Comparison of ENCODE assay signal across 9 cellular contexts in the genomic region with DNA sequence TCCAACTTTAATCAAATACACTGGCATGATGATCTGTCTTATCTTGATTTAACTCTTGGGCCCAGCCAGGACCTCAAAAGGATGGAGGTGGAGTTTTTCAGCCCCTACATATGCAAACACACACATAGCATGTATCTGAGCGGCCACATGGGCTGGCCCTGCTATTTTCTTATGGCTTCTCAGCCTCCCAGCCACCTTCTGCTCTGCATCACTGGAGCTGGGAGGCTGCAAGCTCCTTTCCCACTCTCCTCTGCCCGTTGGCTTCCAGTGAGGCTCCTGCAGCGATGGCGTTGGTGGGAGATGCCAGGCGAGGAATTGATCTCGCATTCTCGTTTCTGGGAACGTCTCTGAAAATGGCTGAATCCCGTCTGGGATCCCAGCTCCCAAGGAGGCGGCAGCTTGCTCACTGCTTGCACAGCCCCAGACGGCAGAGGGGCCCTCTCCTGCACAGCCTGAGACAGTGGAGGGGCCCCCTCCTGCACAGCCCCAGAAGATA. TPM values are rescaled to one million over a fixed set of nuclear protein-coding genes. Genes with fewer than 3 reads are reported as not detected.
DNase-seq lines count a peak whose midpoint lies in the region; ATAC-seq and TF ChIP-seq lines count a peak whose summit lies in the region.
"Had no signal": no experiment of that assay in that cellular context is flagged by ENCODE, and none has a peak within 500 bp of the region (broad histone marks: within the 10 kb centered on the region; RNA-seq: fewer than 3 reads in every experiment).

No MANE protein-coding gene starts in this region.

- H3K27me3 ChIP-seq in SK-N-SH (ENCODE audit: insufficient read depth) (no peaks in the 10 kb centered on the region), lower lobe of right lung (ENCODE audit: low read depth) (no peaks in the 10 kb centered on the region), thoracic aorta (replicated peaks; ENCODE audit: insufficient read depth) (no peaks in the 10 kb centered on the region)

- no peak for TF ChIP-seq RAD21 in SK-N-SH (IDR thresholded peaks at IDR 0.05; ENCODE audit: low read length)

- H3K27ac ChIP-seq in SK-N-SH (ENCODE audit: low read depth in 2 of 2, low read length in 1 of 2) = peak overlapping the region in 1 of 2 experiments; percentile 88; a peak in 2 of 4 replicates
- peak overlapping the region; percentile 98 for H3K27ac ChIP-seq in lower lobe of right lung
- H3K27ac ChIP-seq in thoracic aorta = peak overlapping the region; percentile 88 to 89

- ATAC-seq in SK-N-SH treated with all-trans-retinoic acid at 6 μM for 48 hours = no peak
- ATAC-seq in lower lobe of right lung = no peak
- ATAC-seq in thoracic aorta (ENCODE audit: insufficient number of reproducible peaks, low FRiP score, low read depth) = no peak
- no peak for ATAC-seq in GM18498 (IDR thresholded peaks at IDR 0.05; ENCODE audit: unreplicated experiment)
- no peak for ATAC-seq in HG03280 (IDR thresholded peaks at IDR 0.05; ENCODE audit: unreplicated experiment)

- 78% methylated on average over 10 of the region's 11 CpGs for WGBS in SK-N-SH (ENCODE audit: low lambda C conversion rate)

- H3K4me1 ChIP-seq in SK-N-SH (ENCODE audit: control insufficient read depth in 1 of 2, insufficient read depth in 2 of 2, low read depth in 1 of 2, low read length in 1 of 2) (peaks cover 0 to 29% of the 10 kb centered on the region in 2 experiments; a peak in 1 of 4 replicates), lower lobe of right lung (peaks cover 37% of the 10 kb centered on the region), thoracic aorta (ENCODE audit: control insufficient read depth in 1 of 2, low read depth in 2 of 2) (peaks cover 4 to 23% of the 10 kb centered on the region in 2 donors)

- H3K4me3 ChIP-seq in SK-N-SH (ENCODE audit: low read depth in 2 of 2, low read length in 1 of 2) (peak overlapping the region; percentile 70 to 86; a peak in 3 of 4 replicates), astrocyte of the cerebellum (ENCODE audit: low read depth, low read length) (peak overlapping the region; percentile 69), lower lobe of right lung (peak overlapping the region; percentile 92), thoracic aorta (peak overlapping the region; percentile 90)

- H3K36me3 ChIP-seq in SK-N-SH (replicated peaks in 1 of 2; ENCODE audit: control insufficient read depth in 1 of 2, insufficient read depth in 2 of 2, low read length in 1 of 2) (peaks cover 0 to 5% of the 10 kb centered on the region in 2 experiments), lower lobe of right lung (peaks cover 3% of the 10 kb centered on the region), thoracic aorta (no peaks in the 10 kb centered on the region)

- H4K20me1 ChIP-seq in SK-N-SH (ENCODE audit: insufficient read depth) = no peaks in the 10 kb centered on the region

- POLR2A ChIA-PET in SK-N-SH (lab: Yijun Ruan, JAX) = interaction anchor here (1.0 to 1.3 kb wide), 3 partner anchors 23 to 26 kb away, joined by 3 to 4 read pairs (median 3); no protein-coding TSS in a partner anchor

- CTCF ChIA-PET in SK-N-SH (lab: Yijun Ruan, JAX) = interaction anchor here (1.2 to 3.0 kb wide), 4 partner anchors 37 to 444 kb away, joined by 3 to 13 read pairs (median 6); no protein-coding TSS in a partner anchor

- no peak overlapping the region; the same call in 1 of the 2 replicates for H3K9ac ChIP-seq in SK-N-SH

- DNase-seq in SK-N-SH = no peak
- no peak for DNase-seq in astrocyte of the cerebellum (ENCODE audit: low read depth)
- DNase-seq in lower lobe of right lung = no peak
- no peak for DNase-seq in thoracic aorta (ENCODE audit: low spot score)
- no peak for DNase-seq in GOT3 (lab: John Stamatoyannopoulos, UW)

- in situ Hi-C loops in astrocyte of the cerebellum (cut with HindIII; ENCODE audit: low sequenced_read_pairs) = no loop called here

- H3K9me3 ChIP-seq in SK-N-SH (no peaks in the 10 kb centered on the region), lower lobe of right lung (no peaks in the 10 kb centered on the region), thoracic aorta (no peaks in the 10 kb centered on the region)

- TF ChIP-seq EP300 in SK-N-SH (IDR thresholded peaks at IDR 0.05; ENCODE audit: borderline replicate concordance in 1 of 2, low read depth in 1 of 2, low read length in 1 of 2) = no peak

- peaks cover 6% of the 10 kb centered on the region; the same call in 1 of the 2 replicates for H3K79me2 ChIP-seq in SK-N-SH (ENCODE audit: insufficient read depth)

- intact Hi-C loops in lower lobe of right lung (cut with DNase I) = no loop called here

- peaks cover 6% of the 10 kb centered on the region for H3F3A ChIP-seq in SK-N-SH (replicated peaks; ENCODE audit: insufficient read depth)

- H2AFZ ChIP-seq in SK-N-SH (ENCODE audit: low read depth) = no peak overlapping the region

- peak overlapping the region; percentile 93 for H3K4me2 ChIP-seq in SK-N-SH

- no peak for TF ChIP-seq CTCF in SK-N-SH (IDR thresholded peaks at IDR 0.05)
- no peak for TF ChIP-seq CTCF in astrocyte of the cerebellum (IDR thresholded peaks at IDR 0.05; ENCODE audit: low read depth, low read length, missing control alignments)
- TF ChIP-seq CTCF in lower lobe of right lung (IDR thresholded peaks at IDR 0.05) = no peak
- TF ChIP-seq CTCF in thoracic aorta (IDR thresholded peaks at IDR 0.05) = no peak

- no peaks in the 10 kb centered on the region for H3K9me2 ChIP-seq in SK-N-SH

TF ChIP-seq in SK-N-SH, 30 proteins besides CTCF, POLR2A, EP300 and RAD21 (continues in another document):
- TF ChIP-seq YY1 (IDR thresholded peaks at IDR 0.05; ENCODE audit: low read depth) = no peak
- no peak for TF ChIP-seq FOXJ3 (CRISPR knock-in tag; IDR thresholded peaks at IDR 0.05)
- TF ChIP-seq POLR2AphosphoS5 (IDR thresholded peaks at IDR 0.05; ENCODE audit: low read depth, low read length) = no peak

TF ChIP-seq in SK-N-SH treated with all-trans-retinoic acid at 6 μM for 48 hours, 23 proteins besides CTCF, POLR2A, EP300 and RAD21 (continues in another document):
- no peak for TF ChIP-seq TOX (CRISPR knock-in tag; IDR thresholded peaks at IDR 0.05; ENCODE audit: borderline replicate concordance)
- no peak for TF ChIP-seq ZC3H10 (CRISPR knock-in tag; IDR thresholded peaks at IDR 0.05)
- TF ChIP-seq, protein P1, sequence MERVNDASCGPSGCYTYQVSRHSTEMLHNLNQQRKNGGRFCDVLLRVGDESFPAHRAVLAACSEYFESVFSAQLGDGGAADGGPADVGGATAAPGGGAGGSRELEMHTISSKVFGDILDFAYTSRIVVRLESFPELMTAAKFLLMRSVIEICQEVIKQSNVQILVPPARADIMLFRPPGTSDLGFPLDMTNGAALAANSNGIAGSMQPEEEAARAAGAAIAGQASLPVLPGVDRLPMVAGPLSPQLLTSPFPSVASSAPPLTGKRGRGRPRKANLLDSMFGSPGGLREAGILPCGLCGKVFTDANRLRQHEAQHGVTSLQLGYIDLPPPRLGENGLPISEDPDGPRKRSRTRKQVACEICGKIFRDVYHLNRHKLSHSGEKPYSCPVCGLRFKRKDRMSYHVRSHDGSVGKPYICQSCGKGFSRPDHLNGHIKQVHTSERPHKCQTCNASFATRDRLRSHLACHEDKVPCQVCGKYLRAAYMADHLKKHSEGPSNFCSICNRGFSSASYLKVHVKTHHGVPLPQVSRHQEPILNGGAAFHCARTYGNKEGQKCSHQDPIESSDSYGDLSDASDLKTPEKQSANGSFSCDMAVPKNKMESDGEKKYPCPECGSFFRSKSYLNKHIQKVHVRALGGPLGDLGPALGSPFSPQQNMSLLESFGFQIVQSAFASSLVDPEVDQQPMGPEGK (CRISPR knock-in tag; IDR thresholded peaks at IDR 0.05; ENCODE audit: borderline replicate concordance) = no peak
- TF ChIP-seq, protein P2, sequence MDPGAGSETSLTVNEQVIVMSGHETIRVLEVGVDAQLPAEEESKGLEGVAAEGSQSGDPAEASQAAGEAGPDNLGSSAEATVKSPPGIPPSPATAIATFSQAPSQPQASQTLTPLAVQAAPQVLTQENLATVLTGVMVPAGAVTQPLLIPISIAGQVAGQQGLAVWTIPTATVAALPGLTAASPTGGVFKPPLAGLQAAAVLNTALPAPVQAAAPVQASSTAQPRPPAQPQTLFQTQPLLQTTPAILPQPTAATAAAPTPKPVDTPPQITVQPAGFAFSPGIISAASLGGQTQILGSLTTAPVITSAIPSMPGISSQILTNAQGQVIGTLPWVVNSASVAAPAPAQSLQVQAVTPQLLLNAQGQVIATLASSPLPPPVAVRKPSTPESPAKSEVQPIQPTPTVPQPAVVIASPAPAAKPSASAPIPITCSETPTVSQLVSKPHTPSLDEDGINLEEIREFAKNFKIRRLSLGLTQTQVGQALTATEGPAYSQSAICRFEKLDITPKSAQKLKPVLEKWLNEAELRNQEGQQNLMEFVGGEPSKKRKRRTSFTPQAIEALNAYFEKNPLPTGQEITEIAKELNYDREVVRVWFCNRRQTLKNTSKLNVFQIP (CRISPR knock-in tag; IDR thresholded peaks at IDR 0.05; ENCODE audit: borderline replicate concordance, low read depth) = no peak
- TF ChIP-seq SNAI2 (CRISPR knock-in tag; IDR thresholded peaks at IDR 0.05) = no peak
- no peak for TF ChIP-seq BACH2 (CRISPR knock-in tag; IDR thresholded peaks at IDR 0.05; ENCODE audit: borderline replicate concordance)
- TF ChIP-seq ESRRG (CRISPR knock-in tag; IDR thresholded peaks at IDR 0.05) = no peak
- no peak for TF ChIP-seq PPARA (CRISPR knock-in tag; IDR thresholded peaks at IDR 0.05; ENCODE audit: borderline replicate concordance)
- no peak for TF ChIP-seq ZNF8 (CRISPR knock-in tag; IDR thresholded peaks at IDR 0.05)

RNA-seq across cellular contexts. Expression of a gene that starts 1.7 kb away (rescaled TPM):
- polyA plus RNA-seq in SK-N-SH (2012; rRNA removed) = 28.0 and 33.7 TPM in 2 replicates
- polyA plus RNA-seq in SK-N-SH (2012; cell fraction: cytosol; rRNA removed) = 13.0 and 22.1 TPM in 2 replicates
- polyA plus RNA-seq in SK-N-SH (2012; cell fraction: nucleus; rRNA removed) = 43.9 and 44.0 TPM in 2 replicates
- total RNA-seq in lower lobe of right lung = 26.3 TPM
- 10 to 100 TPM in 1 of 2 donors, 1 to 10 TPM in 1; 8.3 to 15.2 TPM for total RNA-seq in thoracic aorta

RNA-seq across cellular contexts. Expression of a gene that starts 28.7 kb away (rescaled TPM):
- 0.19 and 0.28 TPM in 2 replicates for polyA plus RNA-seq in SK-N-SH (2012; rRNA removed)
- 0.03 and 0.08 TPM in 2 replicates for polyA plus RNA-seq in SK-N-SH (2012; cell fraction: cytosol; rRNA removed)
- polyA plus RNA-seq in SK-N-SH (2012; cell fraction: nucleus; rRNA removed) = 0.61 and 0.96 TPM in 2 replicates
- total RNA-seq in lower lobe of right lung = 152 TPM
- total RNA-seq in thoracic aorta = 10 to 100 TPM; 29.6 to 55.6 TPM

RNA-seq across cellular contexts. Expression of a gene that starts 47.9 kb away (rescaled TPM):
- 0.16 and 0.26 TPM in 2 replicates for polyA plus RNA-seq in SK-N-SH (2012; rRNA removed)
- 0.22 and 0.35 TPM in 2 replicates for polyA plus RNA-seq in SK-N-SH (2012; cell fraction: cytosol; rRNA removed)
- polyA plus RNA-seq in SK-N-SH (2012; cell fraction: nucleus; rRNA removed) = 0.42 and 1.0 TPM in 2 replicates
- 7.6 TPM for total RNA-seq in lower lobe of right lung
- not detected for total RNA-seq in thoracic aorta
- total RNA-seq: HT1080 had no signal

RNA-seq across cellular contexts. Expression of a gene that starts 54.8 kb away (rescaled TPM):
- polyA plus RNA-seq in SK-N-SH (2012; rRNA removed) = 0.03 and 0.05 TPM in 2 replicates
- 0.06 TPM in 1 of 2 replicates, not detected in the other for polyA plus RNA-seq in SK-N-SH (2012; cell fraction: cytosol; rRNA removed)
- 0.14 and 0.20 TPM in 2 replicates for polyA plus RNA-seq in SK-N-SH (2012; cell fraction: nucleus; rRNA removed)
- total RNA-seq in lower lobe of right lung (1.5 TPM), thoracic aorta (1 to 10 TPM in 1 of 2 donors, under 1 TPM in 1; 0.27 to 2.7 TPM)
- total RNA-seq: HT1080 had no signal

RNA-seq across cellular contexts. Expression of a gene that starts 58.5 kb away (rescaled TPM):
- polyA plus RNA-seq in SK-N-SH (2012; rRNA removed) = 15.1 and 16.6 TPM in 2 replicates
- polyA plus RNA-seq in SK-N-SH (2012; cell fraction: cytosol; rRNA removed) = 5.9 and 8.7 TPM in 2 replicates
- polyA plus RNA-seq in SK-N-SH (2012; cell fraction: nucleus; rRNA removed) = 64.1 and 71.4 TPM in 2 replicates
- 39.2 TPM for total RNA-seq in lower lobe of right lung
- 10 to 100 TPM; 27.1 to 32.0 TPM for total RNA-seq in thoracic aorta
